In genomic region chr2:165777522-165778186, GRCh38 we compare ENCODE assay signal across 1 cellular context.
TF ChIP-seq lines count a peak whose summit lies in the region.

No MANE protein-coding gene starts in this region.

TF ChIP-seq in HepG2, 621 proteins besides CTCF, POLR2A, EP300 and RAD21:
- TF ChIP-seq RNF219 (CRISPR knock-in tag; IDR thresholded peaks at IDR 0.05) (no peak), ZNF329 (CRISPR knock-in tag; IDR thresholded peaks at IDR 0.05; ENCODE audit: low read depth) (no peak), FUBP1 (CRISPR knock-in tag; IDR thresholded peaks at IDR 0.05; ENCODE audit: borderline replicate concordance) (no peak), FOSL2 (CRISPR knock-in tag; IDR thresholded peaks at IDR 0.05) (no peak), SALL1 (CRISPR knock-in tag; IDR thresholded peaks at IDR 0.05) (no peak), ZNF577 (CRISPR knock-in tag; IDR thresholded peaks at IDR 0.05; ENCODE audit: borderline replicate concordance, low read depth) (no peak), STAT6 (CRISPR knock-in tag; IDR thresholded peaks at IDR 0.05; ENCODE audit: borderline replicate concordance) (no peak), ZNF274 (CRISPR knock-in tag; IDR thresholded peaks at IDR 0.05) (no peak), ZFY (CRISPR knock-in tag; IDR thresholded peaks at IDR 0.05) (no peak), YEATS2 (CRISPR knock-in tag; IDR thresholded peaks at IDR 0.05; ENCODE audit: borderline replicate concordance) (no peak), GRHL1 (CRISPR knock-in tag; conservative IDR thresholded peaks at IDR 0.05) (no peak), ZNF180 (CRISPR knock-in tag; IDR thresholded peaks at IDR 0.05; ENCODE audit: borderline replicate concordance, low read depth) (no peak)
